1 cellular context compared by ENCODE assay signal in genomic region chr10:101018600-101019439, GRCh38.
TF ChIP-seq lines count a peak whose summit lies in the region.

No MANE protein-coding gene starts in this region.

TF ChIP-seq in HepG2, 621 proteins besides CTCF, POLR2A, EP300 and RAD21 (continues in another document):
- peak; percentile 62; the same call in 1 of the 2 replicates for TF ChIP-seq ZBTB37 (CRISPR knock-in tag; IDR thresholded peaks at IDR 0.05)
- TF ChIP-seq E2F5 (CRISPR knock-in tag; conservative IDR thresholded peaks at IDR 0.05) = peak; percentile 13; the same call in 1 of the 2 replicates
- no peak for TF ChIP-seq ZNF20 (CRISPR knock-in tag; IDR thresholded peaks at IDR 0.05)
- no peak for TF ChIP-seq ADNP (CRISPR knock-in tag; IDR thresholded peaks at IDR 0.05)
- 0 out of 2 replicates have a peak, but pooled peaks have one; percentile 24 for TF ChIP-seq GATAD2A (CRISPR knock-in tag; IDR thresholded peaks at IDR 0.05)
- no peak for TF ChIP-seq ATM (IDR thresholded peaks at IDR 0.05; ENCODE audit: borderline replicate concordance)
- TF ChIP-seq NFE2L2 (IDR thresholded peaks at IDR 0.05; ENCODE audit: low read length) = no peak
- TF ChIP-seq TBL1XR1 (IDR thresholded peaks at IDR 0.05; ENCODE audit: borderline replicate concordance, low read length, partially characterized antibody) = no peak
- no peak for TF ChIP-seq ZBTB8A (CRISPR knock-in tag; IDR thresholded peaks at IDR 0.05; ENCODE audit: borderline replicate concordance, low read depth)
- peak; percentile 36; the same call in 1 of the 2 replicates for TF ChIP-seq PRDM10 (CRISPR knock-in tag; IDR thresholded peaks at IDR 0.05; ENCODE audit: low read depth)
- no peak for TF ChIP-seq ZFP82 (CRISPR knock-in tag; IDR thresholded peaks at IDR 0.05; ENCODE audit: borderline replicate concordance)
- TF ChIP-seq NFE2L1 (CRISPR knock-in tag; IDR thresholded peaks at IDR 0.05; ENCODE audit: borderline replicate concordance) = no peak
- TF ChIP-seq ZC3H4 (CRISPR knock-in tag; IDR thresholded peaks at IDR 0.05; ENCODE audit: borderline replicate concordance) = no peak
- peak; percentile 45; the same call in 1 of the 2 replicates for TF ChIP-seq ZMAT3 (CRISPR knock-in tag; conservative IDR thresholded peaks at IDR 0.05)
- peak; percentile 26; the same call in 1 of the 2 replicates for TF ChIP-seq HOXA3 (CRISPR knock-in tag; IDR thresholded peaks at IDR 0.05)
- peak; percentile 62; the same call in 1 of the 2 replicates for TF ChIP-seq MIXL1 (CRISPR knock-in tag; IDR thresholded peaks at IDR 0.05)
- no peak for TF ChIP-seq POLR2AphosphoS2 (IDR thresholded peaks at IDR 0.05; ENCODE audit: low read depth, low read length)
- no peak for TF ChIP-seq CBX1 (IDR thresholded peaks at IDR 0.05; ENCODE audit: low read depth)
- TF ChIP-seq PLRG1 (conservative IDR thresholded peaks at IDR 0.05) = no peak
- TF ChIP-seq ZNF101 (CRISPR knock-in tag; IDR thresholded peaks at IDR 0.05; ENCODE audit: borderline replicate concordance, low read depth) = no peak
- TF ChIP-seq FOSL1 (CRISPR knock-in tag; IDR thresholded peaks at IDR 0.05; ENCODE audit: borderline replicate concordance) = no peak
- TF ChIP-seq NR3C1 (CRISPR knock-in tag; IDR thresholded peaks at IDR 0.05) = no peak
- peak; percentile 57; the same call in 1 of the 2 replicates for TF ChIP-seq ELF3 (CRISPR knock-in tag; IDR thresholded peaks at IDR 0.05)
- no peak for TF ChIP-seq PRDM15 (CRISPR knock-in tag; IDR thresholded peaks at IDR 0.05)
- TF ChIP-seq MTA3 (CRISPR knock-in tag; IDR thresholded peaks at IDR 0.05) = no peak
- peak; percentile 32; the same call in 1 of the 2 replicates for TF ChIP-seq ZNF747 (CRISPR knock-in tag; IDR thresholded peaks at IDR 0.05; ENCODE audit: borderline replicate concordance)
- TF ChIP-seq GATA4 (IDR thresholded peaks at IDR 0.05; ENCODE audit: borderline replicate concordance, low read depth) = no peak
- TF ChIP-seq NFIB (CRISPR knock-in tag; IDR thresholded peaks at IDR 0.05; ENCODE audit: borderline replicate concordance) = no peak
- no peak for TF ChIP-seq CERS6 (CRISPR knock-in tag; IDR thresholded peaks at IDR 0.05)
- peak; percentile 70; the same call in 1 of the 2 replicates for TF ChIP-seq RNF2 (conservative IDR thresholded peaks at IDR 0.05; ENCODE audit: low read depth)
- no peak for TF ChIP-seq RARG (CRISPR knock-in tag; IDR thresholded peaks at IDR 0.05; ENCODE audit: low read depth)
- 0 out of 2 replicates have a peak, but pooled peaks have one; percentile 27 for TF ChIP-seq RBAK (CRISPR knock-in tag; IDR thresholded peaks at IDR 0.05)
- TF ChIP-seq ZNF770 (CRISPR knock-in tag; IDR thresholded peaks at IDR 0.05) = no peak
- TF ChIP-seq PHF20 (CRISPR knock-in tag; IDR thresholded peaks at IDR 0.05) = 0 out of 2 replicates have a peak, but pooled peaks have one; percentile 56
- TF ChIP-seq FLYWCH1 (CRISPR knock-in tag; IDR thresholded peaks at IDR 0.05) = no peak
- no peak for TF ChIP-seq ZNF136 (CRISPR knock-in tag; IDR thresholded peaks at IDR 0.05; ENCODE audit: low read depth)
- no peak for TF ChIP-seq JARID2 (CRISPR knock-in tag; IDR thresholded peaks at IDR 0.05; ENCODE audit: insufficient replicate concordance)
- TF ChIP-seq SMYD3 (CRISPR knock-in tag; IDR thresholded peaks at IDR 0.05) = 0 out of 2 replicates have a peak, but pooled peaks have one; percentile 44
- 0 out of 2 replicates have a peak, but pooled peaks have one; percentile 51 for TF ChIP-seq ZNF317 (CRISPR knock-in tag; IDR thresholded peaks at IDR 0.05)
- no peak; the same call in 1 of the 2 replicates for TF ChIP-seq ZZZ3 (CRISPR knock-in tag; IDR thresholded peaks at IDR 0.05; ENCODE audit: borderline replicate concordance)
- no peak for TF ChIP-seq SKIL (CRISPR knock-in tag; IDR thresholded peaks at IDR 0.05; ENCODE audit: borderline replicate concordance)
- TF ChIP-seq ZNF709 (CRISPR knock-in tag; IDR thresholded peaks at IDR 0.05) = no peak
- TF ChIP-seq NRL (CRISPR knock-in tag; IDR thresholded peaks at IDR 0.05; ENCODE audit: borderline replicate concordance) = peak; percentile 67; the same call in 1 of the 2 replicates
- no peak for TF ChIP-seq PTBP1 (IDR thresholded peaks at IDR 0.05; ENCODE audit: low read depth, low read length, poor library complexity, severe bottlenecking)
- TF ChIP-seq ZSCAN31 (CRISPR knock-in tag; IDR thresholded peaks at IDR 0.05; ENCODE audit: low read depth) = peak; percentile 34; the same call in 1 of the 2 replicates
- TF ChIP-seq FOXA3 (CRISPR knock-in tag; IDR thresholded peaks at IDR 0.05) = no peak
- TF ChIP-seq MXI1 (IDR thresholded peaks at IDR 0.05; ENCODE audit: borderline replicate concordance, low read depth, low read length) = peak; percentile 53; the same call in 1 of the 3 replicates
- TF ChIP-seq CENPX (CRISPR knock-in tag; IDR thresholded peaks at IDR 0.05) = no peak
- no peak for TF ChIP-seq CSRNP2 (CRISPR knock-in tag; conservative IDR thresholded peaks at IDR 0.05; ENCODE audit: low read depth)
- TF ChIP-seq NFKB2 (CRISPR knock-in tag; IDR thresholded peaks at IDR 0.05; ENCODE audit: borderline replicate concordance) = peak; percentile 39; the same call in 1 of the 2 replicates
- no peak for TF ChIP-seq CENPBD1 (CRISPR knock-in tag; IDR thresholded peaks at IDR 0.05; ENCODE audit: borderline replicate concordance, low read depth)
